ENCODE assay signal across 26 cellular contexts in genomic region chr3:64932016-64932518, GRCh38.
"Had no signal": no experiment of that assay in that cellular context is flagged by ENCODE, and none has a peak within 500 bp of the region (broad histone marks: within the 10 kb centered on the region; RNA-seq: fewer than 3 reads in every experiment).

No MANE protein-coding gene starts in this region.

- H3K27ac Mint-ChIP-seq: immature natural killer cell; naive thymus-derived CD8-positive, alpha-beta T cell; neural progenitor cell; progenitor cell of endocrine pancreas; stimulated activated memory B cell treated with anti-CD40 and anti-IgM and Interleukin-4, amounts not matched to agents 10 μg/mL and 1 μg/mL and 100 μg/mL, for 72 hours; stimulated activated naive CD8-positive, alpha-beta T cell treated with anti-CD3 and anti-CD28 coated beads, Interleukin-15, amount 100 ng/mL, for 72 hours had no signal

- H3K27ac ChIP-seq: left lung, lower lobe of right lung, neural progenitor cell, neutrophil, ovary, right atrium auricular region, right lobe of liver, skin epidermis, upper lobe of left lung had no signal

- H3K27me3 ChIP-seq: left lung, neural progenitor cell, neutrophil, ovary, right atrium auricular region, right lobe of liver, tibial nerve, upper lobe of left lung had no signal

- H3K9ac ChIP-seq: neural progenitor cell had no signal

- H2AFZ ChIP-seq: neural progenitor cell had no signal

- H3K27me3 Mint-ChIP-seq: naive thymus-derived CD8-positive, alpha-beta T cell; progenitor cell of endocrine pancreas; stimulated activated memory B cell treated with anti-CD40 and anti-IgM and Interleukin-4, amounts not matched to agents 10 μg/mL and 1 μg/mL and 100 μg/mL, for 72 hours; stimulated activated naive CD8-positive, alpha-beta T cell treated with anti-CD3 and anti-CD28 coated beads, Interleukin-15, amount 100 ng/mL, for 72 hours had no signal

- H3K4me1 ChIP-seq: left lung, lower lobe of right lung, right atrium auricular region, right lobe of liver had no signal

- H3K4me3 Mint-ChIP-seq: immature natural killer cell; nephron progenitor cell; neural progenitor cell; stimulated activated memory B cell treated with anti-CD40 and anti-IgM and Interleukin-4, amounts not matched to agents 10 μg/mL and 1 μg/mL and 100 μg/mL, for 72 hours; stimulated activated naive CD8-positive, alpha-beta T cell treated with anti-CD3 and anti-CD28 coated beads, Interleukin-15, amount 100 ng/mL, for 72 hours had no signal

- H3K4me2 ChIP-seq: neural progenitor cell had no signal

- H3K36me3 ChIP-seq: left lung, lower lobe of right lung, neural progenitor cell, neutrophil, ovary, right atrium auricular region, right lobe of liver, upper lobe of left lung had no signal

- H3K9me3 ChIP-seq: neutrophil, ovary, right lobe of liver had no signal

- H3K4me1 Mint-ChIP-seq: immature natural killer cell; naive thymus-derived CD8-positive, alpha-beta T cell; stimulated activated memory B cell treated with anti-CD40 and anti-IgM and Interleukin-4, amounts not matched to agents 10 μg/mL and 1 μg/mL and 100 μg/mL, for 72 hours; stimulated activated naive CD8-positive, alpha-beta T cell treated with anti-CD3 and anti-CD28 coated beads, Interleukin-15, amount 100 ng/mL, for 72 hours had no signal

- DNase-seq: hypothalamus; immature natural killer cell; kidney; left colon; left lung; lower lobe of right lung; mesenchymal stem cell; naive thymus-derived CD8-positive, alpha-beta T cell; nephron progenitor cell; occipital lobe; ovary; right lobe of liver; stimulated activated CD4-positive, alpha-beta T cell treated with anti-CD3 and anti-CD28 coated beads, Interleukin-12 subunit alpha, Interleukin-12 subunit beta, amount 100 ng/mL, for 4 hours; stimulated activated CD4-positive, alpha-beta T cell treated with anti-CD3 and anti-CD28 coated beads, Interleukin-15, amount 100 ng/mL, for 24 hours; stimulated activated CD4-positive, alpha-beta T cell treated with anti-CD3 and anti-CD28 coated beads, Interleukin-4, amount 100 ng/mL, for 24 hours; stimulated activated naive CD4-positive, alpha-beta T cell treated with Interleukin-2 at 50 U/mL for 16 hours; stimulated activated naive CD8-positive, alpha-beta T cell treated with anti-CD3 and anti-CD28 coated beads, Interleukin-15, amount 100 ng/mL, for 72 hours; substantia nigra; upper lobe of left lung had no signal

- H3K4me3 ChIP-seq: left lung, lower lobe of right lung, neural progenitor cell, ovary, right atrium auricular region, right lobe of liver, skin epidermis, tibial nerve, upper lobe of left lung had no signal

- H3K36me3 Mint-ChIP-seq: stimulated activated memory B cell treated with anti-CD40 and anti-IgM and Interleukin-4, amounts not matched to agents 10 μg/mL and 1 μg/mL and 100 μg/mL, for 72 hours had no signal
